In genomic region chr15:63576441-63576840, GRCh38 we compare ENCODE assay signal across 27 cellular contexts. TPM values are rescaled to one million over a fixed set of nuclear protein-coding genes. Genes with fewer than 3 reads are reported as not detected.
DNase-seq lines count a peak whose midpoint lies in the region; ATAC-seq and TF ChIP-seq lines count a peak whose summit lies in the region.
"Had no signal": no experiment of that assay in that cellular context is flagged by ENCODE, and none has a peak within 500 bp of the region (broad histone marks: within the 10 kb centered on the region; RNA-seq: fewer than 3 reads in every experiment).

No MANE protein-coding gene starts in this region.

- no peaks in the 10 kb centered on the region for H3K9me3 Mint-ChIP-seq in CD4-positive, alpha-beta T cell
- H3K9me3 Mint-ChIP-seq in activated naive CD8-positive, alpha-beta T cell treated with anti-CD3 and anti-CD28 coated beads, Interleukin-2, amount 50 U/mL, for 24 hours: no peaks in the 10 kb centered on the region
- no peaks in the 10 kb centered on the region for H3K9me3 Mint-ChIP-seq in naive B cell
- H3K9me3 Mint-ChIP-seq: CD4-positive, alpha-beta memory T cell; IgD-negative memory B cell had no signal

- no peaks in the 10 kb centered on the region for H3K27me3 Mint-ChIP-seq in CD4-positive, alpha-beta T cell
- no peaks in the 10 kb centered on the region for H3K27me3 Mint-ChIP-seq in activated naive CD8-positive, alpha-beta T cell treated with anti-CD3 and anti-CD28 coated beads, Interleukin-2, amount 50 U/mL, for 24 hours
- H3K27me3 Mint-ChIP-seq in naive B cell: no peaks in the 10 kb centered on the region
- H3K27me3 Mint-ChIP-seq: CD4-positive, alpha-beta memory T cell; IgD-negative memory B cell had no signal

- no peak overlapping the region for H3K27ac ChIP-seq in CD4-positive, alpha-beta T cell (ENCODE audit: low read depth, low read length)
- H3K27ac ChIP-seq: brain microvascular endothelial cell, psoas muscle, testis had no signal

- no peak for TF ChIP-seq CTCF in CD4-positive, alpha-beta T cell (IDR thresholded peaks at IDR 0.05)

- H3K4me3 Mint-ChIP-seq in CD4-positive, alpha-beta T cell: no peak overlapping the region
- no peak overlapping the region for H3K4me3 Mint-ChIP-seq in activated naive CD8-positive, alpha-beta T cell treated with anti-CD3 and anti-CD28 coated beads, Interleukin-2, amount 50 U/mL, for 24 hours
- H3K4me3 Mint-ChIP-seq in naive B cell: no peak overlapping the region
- H3K4me3 Mint-ChIP-seq: activated CD8-positive, alpha-beta T cell treated with anti-CD3 and anti-CD28 coated beads, Interleukin-2, amount 10 ng/mL, durations not matched to agents 7 days and 5 days; CD4-positive, alpha-beta memory T cell; IgD-negative memory B cell had no signal

- CTCF ChIA-PET in CD4-positive, alpha-beta T cell (lab: Charles Lee): interaction anchor here (0.7 kb wide), 2 partner anchors 96 to 315 kb away, joined by 3 to 4 read pairs; no protein-coding TSS in a partner anchor

- no peak for ATAC-seq in CD4-positive, alpha-beta T cell (ENCODE audit: poor library complexity)
- ATAC-seq in activated naive CD8-positive, alpha-beta T cell treated with anti-CD3 and anti-CD28 coated beads, Interleukin-2, amount 50 U/mL, for 24 hours: no peak
- no peak for ATAC-seq in naive B cell (ENCODE audit: low read depth in 2 of 2)
- ATAC-seq: activated CD4-positive, CD25-positive, alpha-beta regulatory T cell treated with anti-CD3 and anti-CD28 coated beads, Interleukin-2, amount 50 U/mL, for 24 hours; activated CD8-positive, alpha-beta T cell treated with anti-CD3 and anti-CD28 coated beads, Interleukin-2, amount 10 ng/mL, durations not matched to agents 7 days and 5 days; mucosa of descending colon; psoas muscle; stimulated activated naive CD8-positive, alpha-beta T cell treated with anti-CD3 and anti-CD28 coated beads, Interleukin-15, Interleukin-2, amounts not matched to agents 100 U/mL and 50 U/mL, for 24 hours had no signal

- H3K4me1 Mint-ChIP-seq in CD4-positive, alpha-beta T cell (ENCODE audit: low read depth): peaks cover 27% of the 10 kb centered on the region
- H3K4me1 Mint-ChIP-seq in activated naive CD8-positive, alpha-beta T cell treated with anti-CD3 and anti-CD28 coated beads, Interleukin-2, amount 50 U/mL, for 24 hours: peaks cover 8% of the 10 kb centered on the region
- H3K4me1 Mint-ChIP-seq in naive B cell: peaks cover 4 to 9% (median 8%) of the 10 kb centered on the region in 3 donors

- intact Hi-C loops in CD4-positive, alpha-beta T cell (cut with DNase I, micrococcal nuclease): no loop called here

- H3K27ac Mint-ChIP-seq in CD4-positive, alpha-beta T cell: peak overlapping the region; percentile 27
- peak overlapping the region; percentile 44 for H3K27ac Mint-ChIP-seq in activated naive CD8-positive, alpha-beta T cell treated with anti-CD3 and anti-CD28 coated beads, Interleukin-2, amount 50 U/mL, for 24 hours
- peak overlapping the region in 4 of 6 donors; percentile 9 to 93 (median 68) for H3K27ac Mint-ChIP-seq in naive B cell
- H3K27ac Mint-ChIP-seq: activated CD8-positive, alpha-beta T cell treated with anti-CD3 and anti-CD28 coated beads, Interleukin-2, amount 10 ng/mL, durations not matched to agents 7 days and 5 days had no signal

- H3K36me3 Mint-ChIP-seq in CD4-positive, alpha-beta T cell (ENCODE audit: low read depth): peaks cover 85% of the 10 kb centered on the region
- H3K36me3 Mint-ChIP-seq in activated naive CD8-positive, alpha-beta T cell treated with anti-CD3 and anti-CD28 coated beads, Interleukin-2, amount 50 U/mL, for 24 hours (ENCODE audit: low read depth): peaks cover 37% of the 10 kb centered on the region
- H3K36me3 Mint-ChIP-seq in naive B cell: peaks cover 19 to 24% of the 10 kb centered on the region in 2 donors
- H3K36me3 Mint-ChIP-seq: IgD-negative memory B cell had no signal

- no peaks in the 10 kb centered on the region for H3K27me3 ChIP-seq in CD4-positive, alpha-beta T cell (ENCODE audit: control insufficient read depth, insufficient read depth, low read length)
- H3K27me3 ChIP-seq: brain microvascular endothelial cell, testis had no signal

- POLR2A ChIA-PET in CD4-positive, alpha-beta T cell (lab: Charles Lee): interaction anchor here (0.8 kb wide), 1 partner anchor 73 kb away, joined by 3 read pairs; no protein-coding TSS in a partner anchor

- H3K9me3 ChIP-seq in CD4-positive, alpha-beta T cell (ENCODE audit: control insufficient read depth, low read length): no peaks in the 10 kb centered on the region
- H3K9me3 ChIP-seq: mucosa of descending colon, psoas muscle, testis had no signal

- DNase-seq in CD4-positive, alpha-beta T cell: no peak
- DNase-seq in NCI-H446 (lab: John Stamatoyannopoulos, UW): peak; percentile 35 to 55
- no peak for DNase-seq in activated naive CD8-positive, alpha-beta T cell treated with anti-CD3 and anti-CD28 coated beads, Interleukin-2, amount 50 U/mL, for 24 hours
- DNase-seq in naive B cell: no peak
- DNase-seq in Kasumi-1 (lab: John Stamatoyannopoulos, UW): no peak
- DNase-seq in DMS53 (lab: John Stamatoyannopoulos, UW): no peak
- no peak for DNase-seq in GDM1 (lab: John Stamatoyannopoulos, UW)
- DNase-seq: activated CD8-positive, alpha-beta T cell treated with anti-CD3 and anti-CD28 coated beads, Interleukin-2, amount 10 ng/mL, durations not matched to agents 7 days and 5 days; activated gamma-delta T cell treated with Interleukin-2 at 50 U/mL for 16 hours; amniotic stem cell; brain microvascular endothelial cell; CD4-positive, alpha-beta memory T cell; effector CD8-positive, alpha-beta T cell; erythroblast; mucosa of descending colon; NCI-H1092 treated with DMSO at 0.1 percent for 48 hours; NCI-H187; NCI-H2171 treated with DMSO at 0.1 percent for 48 hours; NCI-H526; psoas muscle; stimulated activated naive CD8-positive, alpha-beta T cell treated with anti-CD3 and anti-CD28 coated beads, Interleukin-15, Interleukin-2, amounts not matched to agents 100 U/mL and 50 U/mL, for 24 hours; T-helper 1 cell; testis had no signal

RNA-seq across cellular contexts. Expression of gene FBXL22, which starts 20.7 kb away (rescaled TPM):
- total RNA-seq in CD4-positive, alpha-beta T cell: 1 to 10 TPM in 1 of 2 experiments, under 1 TPM in 1; 0.66 to 1.6 TPM
- polyA plus RNA-seq in naive B cell (ENCODE audit: low read depth in 6 of 6): under 1 TPM in 5 of 6 donors, not detected in 1; 0.37 to 0.91 (median 0.48) TPM
- total RNA-seq: H4, M059J had no signal

Comparison
In these comparisons a context has a peak if more than half of its experiments do, and no peak if none do; other contexts are left out.
1. DNase-seq: peak in NCI-H446 (2 of 2); none in CD4-positive, alpha-beta T cell (0 of 10), activated naive CD8-positive, alpha-beta T cell treated with anti-CD3 and anti-CD28 coated beads, Interleukin-2, amount 50 U/mL, for 24 hours (single experiment), naive B cell (single experiment), Kasumi-1 (0 of 2), DMS53 (single experiment) and GDM1 (single experiment).
2. Peak in every context shown above with its lines, with median percentiles within 50 percentile points of each other: H3K27ac Mint-ChIP-seq.